In the genomic region with DNA sequence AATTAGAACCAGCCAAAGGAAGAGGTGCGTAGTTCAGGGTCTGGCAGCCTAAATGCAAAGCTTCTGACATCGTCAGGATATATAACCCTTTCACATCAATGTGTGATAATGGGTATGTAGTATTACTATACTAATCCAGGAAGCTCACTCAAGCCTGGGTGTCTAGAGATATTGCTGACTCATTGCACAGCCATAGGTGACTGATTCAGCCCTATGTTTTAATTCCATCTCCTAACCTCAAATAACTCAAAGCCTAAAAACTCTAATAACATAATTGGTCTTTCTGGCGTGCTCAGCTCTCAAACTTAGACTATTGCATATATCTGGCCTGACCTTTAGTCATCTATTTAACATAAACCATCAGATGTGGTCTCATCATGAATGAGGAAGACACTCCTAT, we compare ENCODE assay signal across 1 cellular context.
TF ChIP-seq lines count a peak whose summit lies in the region.

No MANE protein-coding gene starts in this region.

TF ChIP-seq in HCT116, 20 proteins besides CTCF, POLR2A, EP300 and RAD21 (continued from another document):
- TF ChIP-seq, protein P1, sequence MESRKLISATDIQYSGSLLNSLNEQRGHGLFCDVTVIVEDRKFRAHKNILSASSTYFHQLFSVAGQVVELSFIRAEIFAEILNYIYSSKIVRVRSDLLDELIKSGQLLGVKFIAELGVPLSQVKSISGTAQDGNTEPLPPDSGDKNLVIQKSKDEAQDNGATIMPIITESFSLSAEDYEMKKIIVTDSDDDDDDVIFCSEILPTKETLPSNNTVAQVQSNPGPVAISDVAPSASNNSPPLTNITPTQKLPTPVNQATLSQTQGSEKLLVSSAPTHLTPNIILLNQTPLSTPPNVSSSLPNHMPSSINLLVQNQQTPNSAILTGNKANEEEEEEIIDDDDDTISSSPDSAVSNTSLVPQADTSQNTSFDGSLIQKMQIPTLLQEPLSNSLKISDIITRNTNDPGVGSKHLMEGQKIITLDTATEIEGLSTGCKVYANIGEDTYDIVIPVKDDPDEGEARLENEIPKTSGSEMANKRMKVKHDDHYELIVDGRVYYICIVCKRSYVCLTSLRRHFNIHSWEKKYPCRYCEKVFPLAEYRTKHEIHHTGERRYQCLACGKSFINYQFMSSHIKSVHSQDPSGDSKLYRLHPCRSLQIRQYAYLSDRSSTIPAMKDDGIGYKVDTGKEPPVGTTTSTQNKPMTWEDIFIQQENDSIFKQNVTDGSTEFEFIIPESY (IDR thresholded peaks at IDR 0.05; ENCODE audit: extremely low read depth, insufficient replicate concordance, low read length) = no peak
- TF ChIP-seq ELF1 (IDR thresholded peaks at IDR 0.05; ENCODE audit: borderline replicate concordance, low read depth) = no peak
- TF ChIP-seq ZFX (IDR thresholded peaks at IDR 0.05) = no peak
- TF ChIP-seq POLR2AphosphoS5 (IDR thresholded peaks at IDR 0.05; ENCODE audit: low read depth, low read length) = no peak
- TF ChIP-seq CBX3 (IDR thresholded peaks at IDR 0.05; ENCODE audit: low read depth) = no peak
- no peak for TF ChIP-seq SRF (IDR thresholded peaks at IDR 0.05; ENCODE audit: low read depth)
- no peak for TF ChIP-seq TCF7L2 (IDR thresholded peaks at IDR 0.05; ENCODE audit: borderline replicate concordance, extremely low read depth, insufficient read depth, insufficient read length)
- TF ChIP-seq EZH2phosphoT487 (IDR thresholded peaks at IDR 0.05; ENCODE audit: borderline replicate concordance) = no peak
- no peak for TF ChIP-seq EGR1 (IDR thresholded peaks at IDR 0.05; ENCODE audit: low read depth)
TF ChIP-seq in HCT116: peak in this region for 0.
